9 cellular contexts compared by ENCODE assay signal in genomic region chr10:112732277-112732891, GRCh38.
A peak's percentile ranks its signal among the peaks of the same experiment; 100 is the strongest.
DNase-seq lines count a peak whose midpoint lies in the region; ATAC-seq lines count a peak whose summit lies in the region.
"Had no signal": no experiment of that assay in that cellular context is flagged by ENCODE, and none has a peak within 500 bp of the region (broad histone marks: within the 10 kb centered on the region; RNA-seq: fewer than 3 reads in every experiment).

No MANE protein-coding gene starts in this region.

- no peak overlapping the region for H3K4me3 Mint-ChIP-seq in CD4-positive, alpha-beta memory T cell
- H3K4me3 Mint-ChIP-seq: T-helper 1 cell treated with Interleukin-12 subunit alpha and Interleukin-12 subunit beta and Interleukin-4 antibody, amounts not matched to agents 30 μg/mL and 1 μg/mL, for 36 hours had no signal

- ATAC-seq in Right ventricle myocardium inferior = peak; percentile 71
- no peak for ATAC-seq in HG02870 (IDR thresholded peaks at IDR 0.05; ENCODE audit: unreplicated experiment)

- no peak overlapping the region for H3K4me3 ChIP-seq in CD4-positive, alpha-beta memory T cell (ENCODE audit: low read length in 2 of 2)

- intact Hi-C loops in Right ventricle myocardium inferior (cut with DNase I) (no loop called here), cardiac septum (cut with DNase I) (no loop called here)
- intact Hi-C loops in CD4-positive, alpha-beta memory T cell (cut with micrococcal nuclease) = no loop called here

- no peak overlapping the region for H3K27ac Mint-ChIP-seq in CD4-positive, alpha-beta memory T cell
- H3K27ac Mint-ChIP-seq: T-helper 1 cell treated with Interleukin-12 subunit alpha and Interleukin-12 subunit beta and Interleukin-4 antibody, amounts not matched to agents 30 μg/mL and 1 μg/mL, for 36 hours had no signal

- no peaks in the 10 kb centered on the region for H3K36me3 ChIP-seq in CD4-positive, alpha-beta memory T cell (ENCODE audit: insufficient read depth, low read length)

- H3K27me3 Mint-ChIP-seq in CD4-positive, alpha-beta memory T cell = no peaks in the 10 kb centered on the region

- H3K9me3 Mint-ChIP-seq in CD4-positive, alpha-beta memory T cell = peaks cover 0 to 1% (median 0%) of the 10 kb centered on the region in 8 donors
- H3K9me3 Mint-ChIP-seq: T-helper 1 cell treated with Interleukin-12 subunit alpha and Interleukin-12 subunit beta and Interleukin-4 antibody, amounts not matched to agents 30 μg/mL and 1 μg/mL, for 36 hours had no signal

- POLR2A ChIA-PET in CD4-positive, alpha-beta memory T cell (lab: Charles Lee; ENCODE audit: partially characterized antibody) = no interaction called here

- H3K4me1 ChIP-seq in CD4-positive, alpha-beta memory T cell (ENCODE audit: insufficient read depth, low read length) = no peaks in the 10 kb centered on the region

- H3K9me3 ChIP-seq in CD4-positive, alpha-beta memory T cell (ENCODE audit: control insufficient read depth in 1 of 2, low read length in 2 of 2) = no peaks in the 10 kb centered on the region

- H3K27ac ChIP-seq in CD4-positive, alpha-beta memory T cell (ENCODE audit: low read depth, low read length) = no peak overlapping the region

- no peaks in the 10 kb centered on the region for H3K27me3 ChIP-seq in CD4-positive, alpha-beta memory T cell (ENCODE audit: insufficient read depth, low read length)

- peaks cover 0 to 1% (median 0%) of the 10 kb centered on the region in 4 donors for H3K4me1 Mint-ChIP-seq in CD4-positive, alpha-beta memory T cell

- DNase-seq in Right ventricle myocardium inferior (ENCODE audit: missing footprints) = no peak
- DNase-seq in cardiac septum (ENCODE audit: low spot score) = no peak
- peak; percentile 77 for DNase-seq in NCI-H526 treated with DMSO at 0.1 percent for 48 hours (lab: John Stamatoyannopoulos, UW)
- peak; percentile 31 for DNase-seq in globus pallidus (ENCODE audit: low spot score)
- peak; percentile 27 for DNase-seq in superior temporal gyrus (ENCODE audit: extremely low spot score)
- DNase-seq in CD4-positive, alpha-beta memory T cell = no peak
- DNase-seq in HUDEP-2 (lab: John Stamatoyannopoulos, UW; ENCODE audit: unreplicated experiment in 76 of 76) = no peak

- peaks cover 5 to 18% of the 10 kb centered on the region in 2 donors for H3K36me3 Mint-ChIP-seq in CD4-positive, alpha-beta memory T cell

- CTCF ChIA-PET in CD4-positive, alpha-beta memory T cell (lab: Charles Lee; ENCODE audit: partially characterized antibody) = no interaction called here

Comparison
In these comparisons a context has a peak if more than half of its experiments do, and no peak if none do; other contexts are left out.
1. DNase-seq: peak in NCI-H526 treated with DMSO at 0.1 percent for 48 hours (single experiment), globus pallidus (single experiment) and superior temporal gyrus (single experiment); none in Right ventricle myocardium inferior (single experiment), cardiac septum (single experiment), CD4-positive, alpha-beta memory T cell (0 of 5) and HUDEP-2 (0 of 76).